21 cellular contexts compared by ENCODE assay signal in genomic region chr16:183005-183404, GRCh38. TPM values are rescaled to one million over a fixed set of nuclear protein-coding genes. Genes with fewer than 3 reads are reported as not detected.
"Had no signal": no experiment of that assay in that cellular context is flagged by ENCODE, and none has a peak within 500 bp of the region (broad histone marks: within the 10 kb centered on the region; RNA-seq: fewer than 3 reads in every experiment).

No MANE protein-coding gene starts in this region.

- H3K4me3 ChIP-seq: heart left ventricle, left ventricle myocardium inferior, pancreas, right lobe of liver, smooth muscle cell, thoracic aorta had no signal

- H3K27ac ChIP-seq: heart left ventricle, left ventricle myocardium inferior, pancreas, right lobe of liver, thoracic aorta had no signal

- DNase-seq: activated CD4-positive, alpha-beta T cell treated with anti-CD3 and anti-CD28 coated beads, Interleukin-2, amount 10 ng/mL, durations not matched to agents 7 days and 5 days; activated CD8-positive, alpha-beta T cell treated with anti-CD3 and anti-CD28 coated beads, Interleukin-2, amount 10 ng/mL, durations not matched to agents 7 days and 5 days; activated naive CD4-positive, alpha-beta T cell treated with Interleukin-2 at 50 U/mL for 16 hours; activated T-cell treated with anti-CD3 and anti-CD28 coated beads, Interleukin-2, amount 50 U/mL, for 24 hours; anterior cingulate cortex; caudate nucleus; erythroblast; heart left ventricle; left ventricle myocardium inferior; right lobe of liver; stimulated activated CD4-positive, alpha-beta T cell treated with anti-CD3 and anti-CD28 coated beads, Interleukin-4, amount 100 ng/mL, for 4 hours; stimulated activated naive B cell treated with anti-CD40 and anti-IgM and Interleukin-4, amounts not matched to agents 10 μg/mL and 1 μg/mL and 100 μg/mL, for 72 hours had no signal

- H3K9me3 ChIP-seq: heart left ventricle, left ventricle myocardium inferior, pancreas, right lobe of liver, thoracic aorta had no signal

- H3K36me3 ChIP-seq: right lobe of liver had no signal

- H3K4me2 ChIP-seq: smooth muscle cell had no signal

RNA-seq across cellular contexts. Expression of gene HBQ1, which starts 2.7 kb away (rescaled TPM):
- total RNA-seq: activated CD4-positive, alpha-beta T cell treated with anti-CD3 and anti-CD28 coated beads, Interleukin-2, amount 10 ng/mL, durations not matched to agents 7 days and 5 days; activated CD8-positive, alpha-beta T cell treated with anti-CD3 and anti-CD28 coated beads, Interleukin-2, amount 10 ng/mL, durations not matched to agents 7 days and 5 days; heart left ventricle; left ventricle myocardium inferior; myocyte; smooth muscle cell; thoracic aorta; ureter had no signal
- polyA plus RNA-seq: heart left ventricle, pancreas, smooth muscle cell had no signal

RNA-seq across cellular contexts. Expression of gene HBA1, which starts 6.5 kb away (rescaled TPM):
- total RNA-seq: activated CD4-positive, alpha-beta T cell treated with anti-CD3 and anti-CD28 coated beads, Interleukin-2, amount 10 ng/mL, durations not matched to agents 7 days and 5 days; activated CD8-positive, alpha-beta T cell treated with anti-CD3 and anti-CD28 coated beads, Interleukin-2, amount 10 ng/mL, durations not matched to agents 7 days and 5 days; activated T-helper 2 cell treated with anti-CD3 and anti-CD28 coated beads, Interferon-gamma antibody, Interleukin-2, Interleukin-4, amounts not matched to agents 10 μg/mL and 5 μg/mL and 100 μg/mL, durations not matched to agents 14 hours and 24 hours and 36 hours; kidney epithelial cell; pulmonary artery endothelial cell; smooth muscle cell had no signal
- polyA plus RNA-seq: smooth muscle cell had no signal

RNA-seq across cellular contexts. Expression of gene HBA2, which starts 10.3 kb away (rescaled TPM):
- total RNA-seq: activated CD8-positive, alpha-beta T cell treated with anti-CD3 and anti-CD28 coated beads, Interleukin-2, amount 10 ng/mL, durations not matched to agents 7 days and 5 days; kidney epithelial cell; myocyte; pulmonary artery endothelial cell; smooth muscle cell had no signal
- polyA plus RNA-seq: smooth muscle cell had no signal

RNA-seq across cellular contexts. Expression of gene HBM, which starts 17.2 kb away (rescaled TPM):
- total RNA-seq: activated CD4-positive, alpha-beta T cell treated with anti-CD3 and anti-CD28 coated beads, Interleukin-2, amount 10 ng/mL, durations not matched to agents 7 days and 5 days; activated CD8-positive, alpha-beta T cell treated with anti-CD3 and anti-CD28 coated beads, Interleukin-2, amount 10 ng/mL, durations not matched to agents 7 days and 5 days; activated T-helper 2 cell treated with anti-CD3 and anti-CD28 coated beads, Interferon-gamma antibody, Interleukin-2, Interleukin-4, amounts not matched to agents 10 μg/mL and 5 μg/mL and 100 μg/mL, durations not matched to agents 14 hours and 24 hours and 36 hours; kidney epithelial cell; left ventricle myocardium inferior; myocyte; pancreas; pulmonary artery endothelial cell; smooth muscle cell; thoracic aorta; ureter had no signal
- polyA plus RNA-seq: heart left ventricle, pancreas, smooth muscle cell had no signal

RNA-seq across cellular contexts. Expression of gene HBZ, which starts 30.6 kb away (rescaled TPM):
- total RNA-seq: activated CD4-positive, alpha-beta T cell treated with anti-CD3 and anti-CD28 coated beads, Interleukin-2, amount 10 ng/mL, durations not matched to agents 7 days and 5 days; activated CD8-positive, alpha-beta T cell treated with anti-CD3 and anti-CD28 coated beads, Interleukin-2, amount 10 ng/mL, durations not matched to agents 7 days and 5 days; activated T-helper 2 cell treated with anti-CD3 and anti-CD28 coated beads, Interferon-gamma antibody, Interleukin-2, Interleukin-4, amounts not matched to agents 10 μg/mL and 5 μg/mL and 100 μg/mL, durations not matched to agents 14 hours and 24 hours and 36 hours; frontal cortex; heart left ventricle; kidney epithelial cell; left ventricle myocardium inferior; myocyte; pulmonary artery endothelial cell; smooth muscle cell; thoracic aorta; ureter had no signal
- polyA plus RNA-seq: heart left ventricle, pancreas, smooth muscle cell had no signal
